Comparison of ENCODE assay signal across 8 cellular contexts in the genomic region with DNA sequence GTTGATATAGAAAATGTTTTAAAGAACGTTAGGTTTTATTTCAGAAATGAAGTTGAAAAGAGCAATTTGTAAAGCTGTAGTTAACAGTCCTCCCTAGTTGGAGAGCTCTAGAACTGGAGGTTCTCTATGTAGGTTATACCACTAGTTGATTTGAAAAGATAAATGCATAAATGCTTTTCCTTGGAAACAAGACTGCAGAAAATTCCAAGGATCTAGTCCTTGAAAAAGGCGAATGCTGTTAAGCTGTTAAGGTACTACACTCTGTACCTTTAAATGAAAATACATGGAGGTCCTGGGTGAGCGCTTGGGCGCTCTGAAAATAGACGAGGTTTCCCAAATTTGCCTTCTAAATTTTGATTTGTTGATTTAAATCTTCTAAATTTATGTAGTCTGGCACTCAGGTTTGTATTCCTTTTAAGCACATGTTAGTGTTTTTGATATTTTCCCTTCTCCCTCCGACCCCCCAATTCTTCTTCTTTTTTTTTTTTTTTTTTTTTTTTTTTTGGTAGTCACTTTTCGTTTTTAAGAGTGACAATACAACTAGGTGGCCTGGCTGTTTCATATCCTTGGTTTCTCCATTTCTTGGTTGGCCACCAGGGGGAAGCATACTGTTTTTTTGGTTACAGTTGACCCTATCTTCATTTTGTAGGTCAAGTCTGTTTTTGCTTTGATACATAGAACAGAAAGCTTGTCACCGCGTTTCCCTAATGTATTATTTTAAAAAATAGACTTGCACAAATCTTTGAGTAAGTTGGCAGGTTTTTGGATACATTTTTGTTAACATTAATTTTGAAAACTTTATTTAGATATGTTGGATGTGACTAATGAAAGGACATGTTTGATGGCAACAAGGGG. TPM values are rescaled to one million over a fixed set of nuclear protein-coding genes. Genes with fewer than 3 reads are reported as not detected.
DNase-seq lines count a peak whose midpoint lies in the region; ATAC-seq, FAIRE-seq and TF ChIP-seq lines count a peak whose summit lies in the region.

No MANE protein-coding gene starts in this region.

- intact Hi-C loops in breast epithelium (cut with DNase I; ENCODE audit: low total_unique reads) = no loop called here

- H3K36me3 ChIP-seq in breast epithelium = no peaks in the 10 kb centered on the region

- H3K4me3 ChIP-seq in breast epithelium = peak overlapping the region; percentile 54 to 88 (median 64)

- no peak for ATAC-seq in HG03571 (IDR thresholded peaks at IDR 0.05; ENCODE audit: unreplicated experiment)

- no peaks in the 10 kb centered on the region for H3K27me3 ChIP-seq in breast epithelium

- DNase-seq in D721Med (ENCODE audit: insufficient read length, low spot score) = no peak
- DNase-seq in HCEC 1CT = peak; percentile 66
- peak; percentile 49 for DNase-seq in NCI-H2029 treated with DMSO at 0.1 percent for 48 hours (lab: John Stamatoyannopoulos, UW)
- peak in 1 of 2 donors; percentile 38 for DNase-seq in breast epithelium (ENCODE audit: low spot score in 2 of 2)
- peak; percentile 72 for DNase-seq in iris pigment epithelial cell (ENCODE audit: low read depth)
- DNase-seq in stimulated activated CD4-positive, alpha-beta T cell treated with anti-CD3 and anti-CD28 coated beads, Interleukin-12 subunit alpha, Interleukin-12 subunit beta, amount 100 ng/mL, for 4 hours = peak; percentile 40

- no peaks in the 10 kb centered on the region for H3K4me1 ChIP-seq in breast epithelium

- H3K27ac ChIP-seq in breast epithelium = no peak overlapping the region

- no peak for FAIRE-seq in D721Med (lab: Jason Lieb, UNC)
- peak; percentile 57 for FAIRE-seq in TTC549 (lab: Jason Lieb, UNC)

- H3K9me3 ChIP-seq in breast epithelium = no peaks in the 10 kb centered on the region

- no peak for TF ChIP-seq POLR2A in breast epithelium (IDR thresholded peaks at IDR 0.05)

- TF ChIP-seq CTCF in D721Med (IDR thresholded peaks at IDR 0.05; ENCODE audit: insufficient read depth, missing control alignments) = peak; percentile 73
- peak in 2 of 3 donors; percentile 45 to 57 for TF ChIP-seq CTCF in breast epithelium (IDR thresholded peaks at IDR 0.05)

RNA-seq across cellular contexts. Expression of a gene that starts 2.7 kb away (rescaled TPM):
- total RNA-seq in breast epithelium = 1 to 10 TPM; 2.9 to 5.0 (median 4.3) TPM

RNA-seq across cellular contexts. Expression of a gene that starts 34.2 kb away (rescaled TPM):
- total RNA-seq in breast epithelium = 1 to 10 TPM in 2 of 3 donors, under 1 TPM in 1; 0.80 to 5.0 (median 4.9) TPM
